14 cellular contexts compared by ENCODE assay signal in genomic region chr2:85545780-85546240, GRCh38. TPM values are rescaled to one million over a fixed set of nuclear protein-coding genes. Genes with fewer than 3 reads are reported as not detected.
DNase-seq lines count a peak whose midpoint lies in the region; TF ChIP-seq lines count a peak whose summit lies in the region.
"Had no signal": no experiment of that assay in that cellular context is flagged by ENCODE, and none has a peak within 500 bp of the region (broad histone marks: within the 10 kb centered on the region; RNA-seq: fewer than 3 reads in every experiment).

No MANE protein-coding gene starts in this region.

- H3K9ac ChIP-seq in KMS-11 = no peak overlapping the region

- peaks cover 28% of the 10 kb centered on the region for H3K79me2 ChIP-seq in KMS-11 (ENCODE audit: insufficient read depth, low read depth)

- peak overlapping the region; percentile 23; the same call in 1 of the 2 replicates for H3K27ac ChIP-seq in KMS-11

- H3K4me3 ChIP-seq in KMS-11 (IDR thresholded peaks at IDR 0.05; ENCODE audit: insufficient read depth, low read depth, low read length) = no peak overlapping the region
- H3K4me3 ChIP-seq: ascending aorta, upper lobe of left lung had no signal

- H3K4me3 Mint-ChIP-seq in activated naive CD8-positive, alpha-beta T cell = no peak overlapping the region
- H3K4me3 Mint-ChIP-seq in MCF 10A (ENCODE audit: unreplicated experiment) = no peak overlapping the region

- H3K9me3 Mint-ChIP-seq in activated naive CD8-positive, alpha-beta T cell (ENCODE audit: low read depth) = no peaks in the 10 kb centered on the region
- no peaks in the 10 kb centered on the region for H3K9me3 Mint-ChIP-seq in MCF 10A (ENCODE audit: unreplicated experiment)

- H3K4me1 Mint-ChIP-seq in activated naive CD8-positive, alpha-beta T cell (ENCODE audit: low read depth) = peaks cover 33% of the 10 kb centered on the region
- peaks cover 37% of the 10 kb centered on the region for H3K4me1 Mint-ChIP-seq in MCF 10A (ENCODE audit: insufficient read depth, unreplicated experiment)

- DNase-seq in DMS53 (lab: John Stamatoyannopoulos, UW) (peak; percentile 78), DMS53 treated with DMSO at 0.1 percent for 48 hours (lab: John Stamatoyannopoulos, UW; ENCODE audit: unreplicated experiment) (no peak), myocyte (ENCODE audit: low read depth) (peak; percentile 34), ACHN (no peak), DMS114 treated with DMSO at 0.1 percent for 48 hours (lab: John Stamatoyannopoulos, UW; ENCODE audit: unreplicated experiment) (no peak), MCF 10A (ENCODE audit: unreplicated experiment) (no peak)
- DNase-seq: 8988T; effector memory CD4-positive, alpha-beta T cell; KG1; NCI-H2107; upper lobe of left lung had no signal

- H3K27me3 ChIP-seq in KMS-11 (ENCODE audit: insufficient read depth, low read depth) = no peaks in the 10 kb centered on the region; the same call in 1 of the 2 replicates
- H3K27me3 ChIP-seq: ascending aorta, upper lobe of left lung had no signal

- H4K20me1 ChIP-seq in KMS-11 (ENCODE audit: insufficient read depth) = peaks cover 36% of the 10 kb centered on the region

- H3K4me2 ChIP-seq in KMS-11 = no peak overlapping the region

- in situ Hi-C loops in ACHN (cut with HindIII; ENCODE audit: low pct_ligation_motif_present, low pct_unique_long_range_greater_than_20kb, low sequenced_read_pairs) = loop anchor here (5.0 kb wide), 1 partner anchor 124 kb away; no protein-coding TSS in a partner anchor

- H3K36me3 Mint-ChIP-seq in activated naive CD8-positive, alpha-beta T cell = peaks cover 30% of the 10 kb centered on the region
- peaks cover 71% of the 10 kb centered on the region for H3K36me3 Mint-ChIP-seq in MCF 10A (ENCODE audit: insufficient read depth, unreplicated experiment)

- no peak overlapping the region for H2AFZ ChIP-seq in KMS-11 (ENCODE audit: low read depth)

- H3K27me3 Mint-ChIP-seq in activated naive CD8-positive, alpha-beta T cell = no peaks in the 10 kb centered on the region
- H3K27me3 Mint-ChIP-seq in MCF 10A (ENCODE audit: insufficient read depth, unreplicated experiment) = no peaks in the 10 kb centered on the region

- POLR2A ChIA-PET in MCF 10A (lab: Yijun Ruan, JAX) = interaction anchor here (0.6 to 18.1 kb wide), 20 partner anchors 6 to 218 kb away, joined by 3 to 376 read pairs (median 6); partner anchors contain the start of genes ELMOD3, GGCX, MAT2A and RETSAT

- intact Hi-C loops in MCF 10A (cut with micrococcal nuclease) = loop anchor here (5.0 kb wide), 1 partner anchor 194 kb away; the partner anchor contains the start of genes ELMOD3 and RETSAT

- TF ChIP-seq CTCF in KMS-11 (conservative IDR thresholded peaks at IDR 0.05; ENCODE audit: low read depth, low read length) (no peak), MCF 10A (IDR thresholded peaks at IDR 0.05; ENCODE audit: unreplicated experiment) (no peak)

- H3K27ac Mint-ChIP-seq in activated naive CD8-positive, alpha-beta T cell = peak overlapping the region; percentile 54
- no peak overlapping the region for H3K27ac Mint-ChIP-seq in MCF 10A (ENCODE audit: low read depth, unreplicated experiment)

- CTCF ChIA-PET in MCF 10A (lab: Yijun Ruan, JAX) = interaction anchor here (0.6 to 12.7 kb wide), 6 partner anchors 9 to 155 kb away, joined by 3 to 293 read pairs (median 5); partner anchors contain the start of gene SH2D6

- no TSS peak for BruUV-seq in MCF 10A (replicated peaks; lab: Mats Ljungman, UMichigan)

- peaks cover 23% of the 10 kb centered on the region for H3K4me1 ChIP-seq in KMS-11 (ENCODE audit: low read depth, poor library complexity, severe bottlenecking)

- H3K36me3 ChIP-seq in KMS-11 (ENCODE audit: insufficient read depth) = peaks cover 27% of the 10 kb centered on the region

RNA-seq across cellular contexts. Expression of gene MAT2A, which starts 6.8 kb away (rescaled TPM):
- total RNA-seq in myocyte (211 and 302 TPM in 2 replicates), MCF 10A (2022) (348 and 366 TPM in 2 replicates)
- polyA plus RNA-seq in myocyte (2012) = 273 TPM

RNA-seq across cellular contexts. Expression of gene GGCX, which starts 15.5 kb away (rescaled TPM):
- total RNA-seq in myocyte (78.1 and 129 TPM in 2 replicates), MCF 10A (2022) (49.1 and 52.2 TPM in 2 replicates)
- 114 TPM for polyA plus RNA-seq in myocyte (2012)

RNA-seq across cellular contexts. Expression of gene VAMP8, which starts 31.6 kb away (rescaled TPM):
- total RNA-seq in myocyte (9.5 and 9.8 TPM in 2 replicates), MCF 10A (2022) (49.9 and 56.0 TPM in 2 replicates)
- polyA plus RNA-seq in myocyte (2012) = 51.3 TPM

RNA-seq across cellular contexts. Expression of gene VAMP5, which starts 38.4 kb away (rescaled TPM):
- total RNA-seq in myocyte (127 and 153 TPM in 2 replicates), MCF 10A (2022) (1.6 and 3.0 TPM in 2 replicates)
- 1,018 TPM for polyA plus RNA-seq in myocyte (2012)

RNA-seq across cellular contexts. Expression of gene RNF181, which starts 49.7 kb away (rescaled TPM):
- total RNA-seq in myocyte (174 and 313 TPM in 2 replicates), MCF 10A (2022) (125 and 215 TPM in 2 replicates)
- polyA plus RNA-seq in myocyte (2012) = 566 TPM

Comparison
In these comparisons a context has a peak if more than half of its experiments do, and no peak if none do; other contexts are left out.
1. DNase-seq: peak in DMS53 (single experiment) and myocyte (single experiment); none in DMS53 treated with DMSO at 0.1 percent for 48 hours (single experiment), ACHN (single experiment), DMS114 treated with DMSO at 0.1 percent for 48 hours (single experiment) and MCF 10A (single experiment).